In genomic region chr7:123939784-123940183, GRCh38 we compare ENCODE assay signal across 1 cellular context.
TF ChIP-seq lines count a peak whose summit lies in the region.

No MANE protein-coding gene starts in this region.

TF ChIP-seq in GM23338, 12 proteins besides CTCF, POLR2A, EP300 and RAD21 (continued from another document):
- TF ChIP-seq REST (IDR thresholded peaks at IDR 0.05; ENCODE audit: unreplicated experiment) (no peak), JUNB (IDR thresholded peaks at IDR 0.05; ENCODE audit: unreplicated experiment) (no peak)
TF ChIP-seq in GM23338: peak in this region for 0.
